ENCODE assay signal across 1 cellular context in the genomic region with DNA sequence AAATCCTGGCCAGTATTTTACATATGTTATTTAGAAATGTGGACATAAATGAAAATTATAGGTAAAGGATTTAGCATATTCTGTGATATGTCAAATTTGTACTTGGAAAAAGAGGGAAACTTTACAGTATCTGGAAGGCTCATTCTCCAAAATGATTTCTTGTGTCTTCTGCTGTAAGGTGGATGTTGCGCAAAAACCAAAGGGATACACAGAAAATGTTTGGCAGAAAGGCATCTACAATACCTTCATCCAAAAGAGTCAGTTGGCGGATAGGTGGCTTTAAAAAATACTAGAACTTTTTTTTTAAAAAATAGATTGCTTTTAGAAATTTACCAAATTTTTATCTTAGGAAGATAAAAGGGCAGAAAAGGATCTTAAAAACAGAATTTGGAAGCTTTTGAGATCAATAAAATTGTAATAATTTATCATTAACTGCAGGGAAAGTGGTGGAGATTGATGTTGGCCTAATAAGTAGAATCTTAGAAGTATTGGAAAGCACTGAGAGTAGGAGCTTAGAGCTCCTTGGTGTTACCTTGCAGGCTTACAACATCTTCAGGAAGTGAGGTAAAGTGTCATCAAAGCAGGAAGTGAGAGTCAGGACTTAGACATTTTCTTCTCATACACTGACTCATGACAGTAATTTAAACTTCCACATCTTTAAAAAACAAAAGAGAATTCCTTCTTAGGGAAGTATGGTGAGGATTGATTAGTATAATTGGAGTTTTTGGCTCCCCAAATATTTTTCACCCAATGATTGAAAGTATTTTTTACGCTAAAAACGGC.
A peak's percentile ranks its signal among the peaks of the same experiment; 100 is the strongest.
TF ChIP-seq lines count a peak whose summit lies in the region.

No MANE protein-coding gene starts in this region.

TF ChIP-seq in K562, 482 proteins besides CTCF, POLR2A, EP300 and RAD21 (continued from another document and continues in another):
- TF ChIP-seq, protein P1, sequence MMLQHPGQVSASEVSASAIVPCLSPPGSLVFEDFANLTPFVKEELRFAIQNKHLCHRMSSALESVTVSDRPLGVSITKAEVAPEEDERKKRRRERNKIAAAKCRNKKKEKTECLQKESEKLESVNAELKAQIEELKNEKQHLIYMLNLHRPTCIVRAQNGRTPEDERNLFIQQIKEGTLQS (IDR thresholded peaks at IDR 0.05), result peak; percentile 39; the same call in 1 of the 2 replicates
- TF ChIP-seq, protein P1 (CRISPR knock-in tag; conservative IDR thresholded peaks at IDR 0.05), result no peak
- TF ChIP-seq, protein P2, sequence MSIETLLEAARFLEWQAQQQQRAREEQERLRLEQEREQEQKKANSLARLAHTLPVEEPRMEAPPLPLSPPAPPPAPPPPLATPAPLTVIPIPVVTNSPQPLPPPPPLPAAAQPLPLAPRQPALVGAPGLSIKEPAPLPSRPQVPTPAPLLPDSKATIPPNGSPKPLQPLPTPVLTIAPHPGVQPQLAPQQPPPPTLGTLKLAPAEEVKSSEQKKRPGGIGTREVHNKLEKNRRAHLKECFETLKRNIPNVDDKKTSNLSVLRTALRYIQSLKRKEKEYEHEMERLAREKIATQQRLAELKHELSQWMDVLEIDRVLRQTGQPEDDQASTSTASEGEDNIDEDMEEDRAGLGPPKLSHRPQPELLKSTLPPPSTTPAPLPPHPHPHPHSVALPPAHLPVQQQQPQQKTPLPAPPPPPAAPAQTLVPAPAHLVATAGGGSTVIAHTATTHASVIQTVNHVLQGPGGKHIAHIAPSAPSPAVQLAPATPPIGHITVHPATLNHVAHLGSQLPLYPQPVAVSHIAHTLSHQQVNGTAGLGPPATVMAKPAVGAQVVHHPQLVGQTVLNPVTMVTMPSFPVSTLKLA (conservative IDR thresholded peaks at IDR 0.05), result 0 out of 4 replicates have a peak, but pooled peaks of 1 of the 2 experiments have one; percentile 21
- TF ChIP-seq GTF2E2 (tag; IDR thresholded peaks at IDR 0.05), result peak; percentile 39; the same call in 1 of the 2 replicates
- TF ChIP-seq, protein P3, sequence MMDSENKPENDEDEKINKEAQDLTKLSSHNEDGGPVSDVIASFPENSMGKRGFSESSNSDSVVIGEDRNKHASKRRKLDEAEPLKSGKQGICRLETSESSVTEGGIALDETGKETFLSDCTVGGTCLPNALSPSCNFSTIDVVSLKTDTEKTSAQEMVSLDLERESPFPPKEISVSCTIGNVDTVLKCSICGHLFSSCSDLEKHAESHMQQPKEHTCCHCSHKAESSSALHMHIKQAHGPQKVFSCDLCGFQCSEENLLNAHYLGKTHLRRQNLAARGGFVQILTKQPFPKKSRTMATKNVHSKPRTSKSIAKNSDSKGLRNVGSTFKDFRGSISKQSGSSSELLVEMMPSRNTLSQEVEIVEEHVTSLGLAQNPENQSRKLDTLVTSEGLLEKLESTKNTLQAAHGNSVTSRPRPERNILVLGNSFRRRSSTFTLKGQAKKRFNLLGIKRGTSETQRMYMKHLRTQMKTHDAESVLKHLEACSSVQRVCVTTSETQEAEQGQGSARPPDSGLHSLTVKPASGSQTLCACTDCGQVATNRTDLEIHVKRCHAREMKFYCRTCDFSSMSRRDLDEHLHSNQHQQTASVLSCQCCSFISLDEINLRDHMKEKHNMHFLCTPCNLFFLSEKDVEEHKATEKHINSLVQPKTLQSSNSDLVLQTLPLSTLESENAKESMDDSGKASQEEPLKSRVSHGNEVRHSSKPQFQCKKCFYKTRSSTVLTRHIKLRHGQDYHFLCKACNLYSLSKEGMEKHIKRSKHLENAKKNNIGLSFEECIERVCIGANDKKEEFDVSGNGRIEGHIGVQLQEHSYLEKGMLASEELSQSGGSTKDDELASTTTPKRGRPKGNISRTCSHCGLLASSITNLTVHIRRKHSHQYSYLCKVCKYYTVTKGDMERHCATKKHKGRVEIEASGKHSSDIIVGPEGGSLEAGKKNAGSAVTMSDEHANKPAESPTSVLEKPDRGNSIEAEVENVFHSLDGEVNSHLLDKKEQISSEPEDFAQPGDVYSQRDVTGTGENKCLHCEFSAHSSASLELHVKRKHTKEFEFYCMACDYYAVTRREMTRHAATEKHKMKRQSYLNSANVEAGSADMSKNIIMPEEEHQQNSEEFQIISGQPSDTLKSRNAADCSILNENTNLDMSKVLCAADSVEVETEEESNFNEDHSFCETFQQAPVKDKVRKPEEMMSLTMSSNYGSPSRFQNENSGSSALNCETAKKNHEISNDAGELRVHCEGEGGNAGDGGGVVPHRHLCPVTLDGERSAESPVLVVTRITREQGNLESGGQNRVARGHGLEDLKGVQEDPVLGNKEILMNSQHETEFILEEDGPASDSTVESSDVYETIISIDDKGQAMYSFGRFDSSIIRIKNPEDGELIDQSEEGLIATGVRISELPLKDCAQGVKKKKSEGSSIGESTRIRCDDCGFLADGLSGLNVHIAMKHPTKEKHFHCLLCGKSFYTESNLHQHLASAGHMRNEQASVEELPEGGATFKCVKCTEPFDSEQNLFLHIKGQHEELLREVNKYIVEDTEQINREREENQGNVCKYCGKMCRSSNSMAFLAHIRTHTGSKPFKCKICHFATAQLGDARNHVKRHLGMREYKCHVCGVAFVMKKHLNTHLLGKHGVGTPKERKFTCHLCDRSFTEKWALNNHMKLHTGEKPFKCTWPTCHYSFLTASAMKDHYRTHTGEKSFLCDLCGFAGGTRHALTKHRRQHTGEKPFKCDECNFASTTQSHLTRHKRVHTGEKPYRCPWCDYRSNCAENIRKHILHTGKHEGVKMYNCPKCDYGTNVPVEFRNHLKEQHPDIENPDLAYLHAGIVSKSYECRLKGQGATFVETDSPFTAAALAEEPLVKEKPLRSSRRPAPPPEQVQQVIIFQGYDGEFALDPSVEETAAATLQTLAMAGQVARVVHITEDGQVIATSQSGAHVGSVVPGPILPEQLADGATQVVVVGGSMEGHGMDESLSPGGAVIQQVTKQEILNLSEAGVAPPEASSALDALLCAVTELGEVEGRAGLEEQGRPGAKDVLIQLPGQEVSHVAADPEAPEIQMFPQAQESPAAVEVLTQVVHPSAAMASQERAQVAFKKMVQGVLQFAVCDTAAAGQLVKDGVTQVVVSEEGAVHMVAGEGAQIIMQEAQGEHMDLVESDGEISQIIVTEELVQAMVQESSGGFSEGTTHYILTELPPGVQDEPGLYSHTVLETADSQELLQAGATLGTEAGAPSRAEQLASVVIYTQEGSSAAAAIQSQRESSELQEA (IDR thresholded peaks at IDR 0.05; ENCODE audit: low read depth), result no peak
- TF ChIP-seq POLR3A (IDR thresholded peaks at IDR 0.05; ENCODE audit: borderline replicate concordance, extremely low read depth, insufficient read depth, insufficient read length), result no peak
- TF ChIP-seq CSDE1 (IDR thresholded peaks at IDR 0.05), result no peak
- TF ChIP-seq MAFK (IDR thresholded peaks at IDR 0.05; ENCODE audit: low read length), result no peak
- TF ChIP-seq ETV6 (IDR thresholded peaks at IDR 0.05; ENCODE audit: borderline replicate concordance in 1 of 2, low read depth in 2 of 2, low read length in 1 of 2), result peak in 1 of 2 experiments; percentile 67; a peak in 1 of 4 replicates
- no peak for TF ChIP-seq ETV6 (CRISPR knock-in tag; IDR thresholded peaks at IDR 0.05; ENCODE audit: borderline replicate concordance)
- TF ChIP-seq TAF15 (IDR thresholded peaks at IDR 0.05; ENCODE audit: low read depth, low read length), result no peak
- TF ChIP-seq ETV1 (tag; conservative IDR thresholded peaks at IDR 0.05; ENCODE audit: low read depth), result peak; percentile 49; the same call in 1 of the 2 replicates
- TF ChIP-seq PTTG1 (tag; IDR thresholded peaks at IDR 0.05; ENCODE audit: low read depth), result no peak
- TF ChIP-seq, protein P4, sequence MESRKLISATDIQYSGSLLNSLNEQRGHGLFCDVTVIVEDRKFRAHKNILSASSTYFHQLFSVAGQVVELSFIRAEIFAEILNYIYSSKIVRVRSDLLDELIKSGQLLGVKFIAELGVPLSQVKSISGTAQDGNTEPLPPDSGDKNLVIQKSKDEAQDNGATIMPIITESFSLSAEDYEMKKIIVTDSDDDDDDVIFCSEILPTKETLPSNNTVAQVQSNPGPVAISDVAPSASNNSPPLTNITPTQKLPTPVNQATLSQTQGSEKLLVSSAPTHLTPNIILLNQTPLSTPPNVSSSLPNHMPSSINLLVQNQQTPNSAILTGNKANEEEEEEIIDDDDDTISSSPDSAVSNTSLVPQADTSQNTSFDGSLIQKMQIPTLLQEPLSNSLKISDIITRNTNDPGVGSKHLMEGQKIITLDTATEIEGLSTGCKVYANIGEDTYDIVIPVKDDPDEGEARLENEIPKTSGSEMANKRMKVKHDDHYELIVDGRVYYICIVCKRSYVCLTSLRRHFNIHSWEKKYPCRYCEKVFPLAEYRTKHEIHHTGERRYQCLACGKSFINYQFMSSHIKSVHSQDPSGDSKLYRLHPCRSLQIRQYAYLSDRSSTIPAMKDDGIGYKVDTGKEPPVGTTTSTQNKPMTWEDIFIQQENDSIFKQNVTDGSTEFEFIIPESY (CRISPR knock-in tag; IDR thresholded peaks at IDR 0.05), result no peak
- no peak for TF ChIP-seq NR2C1 (IDR thresholded peaks at IDR 0.05)
- no peak for TF ChIP-seq NR2C1 (tag; IDR thresholded peaks at IDR 0.05)
- TF ChIP-seq E2F3 (CRISPR knock-in tag; IDR thresholded peaks at IDR 0.05), result no peak
- TF ChIP-seq, protein P5, sequence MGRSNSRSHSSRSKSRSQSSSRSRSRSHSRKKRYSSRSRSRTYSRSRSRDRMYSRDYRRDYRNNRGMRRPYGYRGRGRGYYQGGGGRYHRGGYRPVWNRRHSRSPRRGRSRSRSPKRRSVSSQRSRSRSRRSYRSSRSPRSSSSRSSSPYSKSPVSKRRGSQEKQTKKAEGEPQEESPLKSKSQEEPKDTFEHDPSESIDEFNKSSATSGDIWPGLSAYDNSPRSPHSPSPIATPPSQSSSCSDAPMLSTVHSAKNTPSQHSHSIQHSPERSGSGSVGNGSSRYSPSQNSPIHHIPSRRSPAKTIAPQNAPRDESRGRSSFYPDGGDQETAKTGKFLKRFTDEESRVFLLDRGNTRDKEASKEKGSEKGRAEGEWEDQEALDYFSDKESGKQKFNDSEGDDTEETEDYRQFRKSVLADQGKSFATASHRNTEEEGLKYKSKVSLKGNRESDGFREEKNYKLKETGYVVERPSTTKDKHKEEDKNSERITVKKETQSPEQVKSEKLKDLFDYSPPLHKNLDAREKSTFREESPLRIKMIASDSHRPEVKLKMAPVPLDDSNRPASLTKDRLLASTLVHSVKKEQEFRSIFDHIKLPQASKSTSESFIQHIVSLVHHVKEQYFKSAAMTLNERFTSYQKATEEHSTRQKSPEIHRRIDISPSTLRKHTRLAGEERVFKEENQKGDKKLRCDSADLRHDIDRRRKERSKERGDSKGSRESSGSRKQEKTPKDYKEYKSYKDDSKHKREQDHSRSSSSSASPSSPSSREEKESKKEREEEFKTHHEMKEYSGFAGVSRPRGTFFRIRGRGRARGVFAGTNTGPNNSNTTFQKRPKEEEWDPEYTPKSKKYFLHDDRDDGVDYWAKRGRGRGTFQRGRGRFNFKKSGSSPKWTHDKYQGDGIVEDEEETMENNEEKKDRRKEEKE (IDR thresholded peaks at IDR 0.05; ENCODE audit: borderline replicate concordance in 1 of 2, control insufficient read depth in 1 of 2, low read depth in 2 of 2, low read length in 1 of 2), result no peak
- TF ChIP-seq HMGN3 (IDR thresholded peaks at IDR 0.05; ENCODE audit: borderline replicate concordance, extremely low read depth, insufficient read length, low read depth, low read length), result no peak
- no peak for TF ChIP-seq ZNF239 (CRISPR knock-in tag; IDR thresholded peaks at IDR 0.05)
- TF ChIP-seq, protein P6, sequence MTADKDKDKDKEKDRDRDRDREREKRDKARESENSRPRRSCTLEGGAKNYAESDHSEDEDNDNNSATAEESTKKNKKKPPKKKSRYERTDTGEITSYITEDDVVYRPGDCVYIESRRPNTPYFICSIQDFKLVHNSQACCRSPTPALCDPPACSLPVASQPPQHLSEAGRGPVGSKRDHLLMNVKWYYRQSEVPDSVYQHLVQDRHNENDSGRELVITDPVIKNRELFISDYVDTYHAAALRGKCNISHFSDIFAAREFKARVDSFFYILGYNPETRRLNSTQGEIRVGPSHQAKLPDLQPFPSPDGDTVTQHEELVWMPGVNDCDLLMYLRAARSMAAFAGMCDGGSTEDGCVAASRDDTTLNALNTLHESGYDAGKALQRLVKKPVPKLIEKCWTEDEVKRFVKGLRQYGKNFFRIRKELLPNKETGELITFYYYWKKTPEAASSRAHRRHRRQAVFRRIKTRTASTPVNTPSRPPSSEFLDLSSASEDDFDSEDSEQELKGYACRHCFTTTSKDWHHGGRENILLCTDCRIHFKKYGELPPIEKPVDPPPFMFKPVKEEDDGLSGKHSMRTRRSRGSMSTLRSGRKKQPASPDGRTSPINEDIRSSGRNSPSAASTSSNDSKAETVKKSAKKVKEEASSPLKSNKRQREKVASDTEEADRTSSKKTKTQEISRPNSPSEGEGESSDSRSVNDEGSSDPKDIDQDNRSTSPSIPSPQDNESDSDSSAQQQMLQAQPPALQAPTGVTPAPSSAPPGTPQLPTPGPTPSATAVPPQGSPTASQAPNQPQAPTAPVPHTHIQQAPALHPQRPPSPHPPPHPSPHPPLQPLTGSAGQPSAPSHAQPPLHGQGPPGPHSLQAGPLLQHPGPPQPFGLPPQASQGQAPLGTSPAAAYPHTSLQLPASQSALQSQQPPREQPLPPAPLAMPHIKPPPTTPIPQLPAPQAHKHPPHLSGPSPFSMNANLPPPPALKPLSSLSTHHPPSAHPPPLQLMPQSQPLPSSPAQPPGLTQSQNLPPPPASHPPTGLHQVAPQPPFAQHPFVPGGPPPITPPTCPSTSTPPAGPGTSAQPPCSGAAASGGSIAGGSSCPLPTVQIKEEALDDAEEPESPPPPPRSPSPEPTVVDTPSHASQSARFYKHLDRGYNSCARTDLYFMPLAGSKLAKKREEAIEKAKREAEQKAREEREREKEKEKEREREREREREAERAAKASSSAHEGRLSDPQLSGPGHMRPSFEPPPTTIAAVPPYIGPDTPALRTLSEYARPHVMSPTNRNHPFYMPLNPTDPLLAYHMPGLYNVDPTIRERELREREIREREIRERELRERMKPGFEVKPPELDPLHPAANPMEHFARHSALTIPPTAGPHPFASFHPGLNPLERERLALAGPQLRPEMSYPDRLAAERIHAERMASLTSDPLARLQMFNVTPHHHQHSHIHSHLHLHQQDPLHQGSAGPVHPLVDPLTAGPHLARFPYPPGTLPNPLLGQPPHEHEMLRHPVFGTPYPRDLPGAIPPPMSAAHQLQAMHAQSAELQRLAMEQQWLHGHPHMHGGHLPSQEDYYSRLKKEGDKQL (CRISPR knock-in tag; IDR thresholded peaks at IDR 0.05; ENCODE audit: borderline replicate concordance), result no peak
- TF ChIP-seq CREM (IDR thresholded peaks at IDR 0.05; ENCODE audit: low read depth), result peak; percentile 68
- TF ChIP-seq ATF7 (IDR thresholded peaks at IDR 0.05), result peak; percentile 12; the same call in 1 of the 2 replicates
- TF ChIP-seq MCM3 (IDR thresholded peaks at IDR 0.05), result no peak
- peak; percentile 21; the same call in 1 of the 2 replicates for TF ChIP-seq EP400 (IDR thresholded peaks at IDR 0.05)
- no peak for TF ChIP-seq ZNF408 (CRISPR knock-in tag; IDR thresholded peaks at IDR 0.05; ENCODE audit: low read depth)
- TF ChIP-seq PHB2 (IDR thresholded peaks at IDR 0.05; ENCODE audit: low read depth), result no peak
- no peak for TF ChIP-seq XRCC3 (IDR thresholded peaks at IDR 0.05)
